23 cellular contexts compared by ENCODE assay signal in the genomic region with DNA sequence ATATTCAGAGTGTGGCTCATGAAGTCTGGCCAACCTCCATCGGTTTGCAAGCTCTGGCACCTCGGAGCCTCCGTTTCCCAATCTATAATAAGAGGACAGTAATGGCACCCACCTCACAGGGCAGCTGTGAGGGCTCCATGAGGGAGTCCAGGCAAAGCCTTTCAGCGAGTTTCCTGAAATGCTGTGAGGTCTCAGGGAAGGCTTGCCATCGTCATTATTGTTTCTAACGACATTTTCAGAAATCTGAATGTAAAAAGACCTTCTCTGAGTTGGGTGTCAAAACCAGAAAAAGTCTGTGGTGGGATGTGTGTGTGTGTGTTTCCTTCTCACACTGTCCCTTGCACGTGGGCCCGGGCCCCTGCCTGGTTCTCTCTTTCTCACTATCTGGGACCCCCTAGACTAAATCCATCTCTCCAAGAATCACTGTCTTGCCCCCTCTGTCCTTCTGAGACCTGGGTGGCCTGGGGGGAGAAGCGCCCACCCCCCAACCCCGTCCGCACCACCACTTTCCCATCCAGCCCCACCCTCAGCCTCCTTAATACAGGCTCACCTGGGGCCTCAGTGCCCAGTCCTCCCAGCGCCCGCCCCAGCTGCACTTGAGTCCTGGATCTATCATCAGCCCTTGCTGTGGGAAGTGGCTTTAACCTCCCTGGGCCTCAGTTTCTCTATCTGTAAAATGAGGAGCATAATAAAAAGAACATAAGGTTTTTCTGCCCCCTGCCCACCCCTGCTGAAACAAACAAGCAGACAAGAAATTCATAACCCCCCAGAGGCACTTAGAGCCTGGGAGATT.
DNase-seq lines count a peak whose midpoint lies in the region; ATAC-seq and TF ChIP-seq lines count a peak whose summit lies in the region.
"Had no signal": no experiment of that assay in that cellular context is flagged by ENCODE, and none has a peak within 500 bp of the region (broad histone marks: within the 10 kb centered on the region; RNA-seq: fewer than 3 reads in every experiment).

No MANE protein-coding gene starts in this region.

- WGBS in lower leg skin, 2 donors, result 71% methylated on average over 13 of the region's 13 CpGs

- H3K27me3 Mint-ChIP-seq in effector memory CD8-positive, alpha-beta T cell, result peaks cover 38 to 50% of the 10 kb centered on the region in 2 donors
- peaks cover 37% of the 10 kb centered on the region for H3K27me3 Mint-ChIP-seq in nephron (ENCODE audit: low read depth)
- peaks cover 39% of the 10 kb centered on the region for H3K27me3 Mint-ChIP-seq in glutamatergic neuron (ENCODE audit: unreplicated experiment)

- H3K27ac ChIP-seq in 22Rv1, result peak overlapping the region; percentile 77
- H3K27ac ChIP-seq: BLaER1, HL-60, RWPE1, SJCRH30 had no signal

- no peak for TF ChIP-seq POLR2A in lower leg skin (IDR thresholded peaks at IDR 0.05)

- H3K27ac Mint-ChIP-seq in effector memory CD8-positive, alpha-beta T cell, result peak overlapping the region; percentile 25 to 44
- H3K27ac Mint-ChIP-seq in nephron (peak overlapping the region; percentile 35 to 95 (median 89)), glutamatergic neuron (ENCODE audit: unreplicated experiment) (no peak overlapping the region)
- H3K27ac Mint-ChIP-seq: H9 had no signal

- no peaks in the 10 kb centered on the region for H3K9me3 Mint-ChIP-seq in effector memory CD8-positive, alpha-beta T cell
- H3K9me3 Mint-ChIP-seq in nephron, result no peaks in the 10 kb centered on the region
- peaks cover 12% of the 10 kb centered on the region for H3K9me3 Mint-ChIP-seq in glutamatergic neuron (ENCODE audit: unreplicated experiment)

- H3K4me1 Mint-ChIP-seq in effector memory CD8-positive, alpha-beta T cell (ENCODE audit: low read depth in 2 of 2), result peaks cover 27 to 29% of the 10 kb centered on the region in 2 donors
- H3K4me1 Mint-ChIP-seq in nephron (peaks cover 54% of the 10 kb centered on the region), glutamatergic neuron (ENCODE audit: low read depth, unreplicated experiment) (peaks cover 20% of the 10 kb centered on the region)

- peak overlapping the region; percentile 31 to 49 for H3K4me3 Mint-ChIP-seq in effector memory CD8-positive, alpha-beta T cell
- H3K4me3 Mint-ChIP-seq in nephron (peak overlapping the region in 2 of 3 experiments; percentile 53 to 74), glutamatergic neuron (ENCODE audit: unreplicated experiment) (no peak overlapping the region)
- H3K4me3 Mint-ChIP-seq: H9 had no signal

- ATAC-seq in effector memory CD8-positive, alpha-beta T cell (replicated peaks), result peak; percentile 21
- ATAC-seq in HG03432 (IDR thresholded peaks at IDR 0.05; ENCODE audit: unreplicated experiment), result no peak
- ATAC-seq: PC-3 had no signal

- intact Hi-C loops in lower leg skin (cut with DNase I; ENCODE audit: low total_unique reads), result no loop called here

- no peaks in the 10 kb centered on the region for H3K36me3 Mint-ChIP-seq in effector memory CD8-positive, alpha-beta T cell (ENCODE audit: insufficient read depth)
- no peaks in the 10 kb centered on the region for H3K36me3 Mint-ChIP-seq in nephron (ENCODE audit: low read depth)
- H3K36me3 Mint-ChIP-seq in glutamatergic neuron (ENCODE audit: unreplicated experiment), result no peaks in the 10 kb centered on the region

- TF ChIP-seq CTCF in 22Rv1 (IDR thresholded peaks at IDR 0.05) (no peak), nephron (IDR thresholded peaks at IDR 0.05; ENCODE audit: unreplicated experiment in 3 of 3) (no peak), lower leg skin (IDR thresholded peaks at IDR 0.05) (no peak), glutamatergic neuron (IDR thresholded peaks at IDR 0.05; ENCODE audit: partially characterized antibody, unreplicated experiment) (no peak)

- H3K4me3 ChIP-seq in Jurkat, Clone E6-1 (ENCODE audit: low read length), result no peak overlapping the region
- no peak overlapping the region for H3K4me3 ChIP-seq in lower leg skin (ENCODE audit: low read depth, poor library complexity, severe bottlenecking)
- H3K4me3 ChIP-seq: A549, BLaER1, MG63, SJCRH30 had no signal

- peak; percentile 69 for DNase-seq in Jurkat, Clone E6-1 (ENCODE audit: low read depth, low spot score)
- DNase-seq in effector memory CD8-positive, alpha-beta T cell, result no peak
- DNase-seq in lower leg skin (ENCODE audit: low spot score in 2 of 2) (no peak), NCI-H1436 treated with DMSO at 0.1 percent for 48 hours (lab: John Stamatoyannopoulos, UW) (no peak), glutamatergic neuron (no peak)
- DNase-seq: DMS79, H9, Kasumi-1, MG63, NCI-H1048, NCI-H146, NCI-H2029 treated with DMSO at 0.1 percent for 48 hours, NCI-H2171, NCI-H526, PC-3, SJCRH30 had no signal
